In genomic region chrX:54841209-54841836, GRCh38 we compare ENCODE assay signal across 11 cellular contexts. TPM values are rescaled to one million over a fixed set of nuclear protein-coding genes. Genes with fewer than 3 reads are reported as not detected.
"Had no signal": no experiment of that assay in that cellular context is flagged by ENCODE, and none has a peak within 500 bp of the region (broad histone marks: within the 10 kb centered on the region; RNA-seq: fewer than 3 reads in every experiment).

No MANE protein-coding gene starts in this region.

RNA-seq across cellular contexts. Expression of gene ITIH6, which starts 43.3 kb away (rescaled TPM):
- total RNA-seq: activated T-helper 2 cell treated with anti-CD3 and anti-CD28 coated beads, Interferon-gamma antibody, Interleukin-2, Interleukin-4, amounts not matched to agents 10 μg/mL and 5 μg/mL and 100 μg/mL, durations not matched to agents 14 hours and 24 hours and 36 hours; adrenal gland; body of pancreas; cerebellum; dermis microvascular lymphatic vessel endothelial cell; foreskin keratinocyte; heart left ventricle; kidney epithelial cell; osteoblast; temporal lobe; ureter had no signal
